ENCODE assay signal across 14 cellular contexts in genomic region chr19:8449830-8450229, GRCh38. TPM values are rescaled to one million over a fixed set of nuclear protein-coding genes. Genes with fewer than 3 reads are reported as not detected.
A peak's percentile ranks its signal among the peaks of the same experiment; 100 is the strongest.
DNase-seq lines count a peak whose midpoint lies in the region; ATAC-seq and TF ChIP-seq lines count a peak whose summit lies in the region.
"Had no signal": no experiment of that assay in that cellular context is flagged by ENCODE, and none has a peak within 500 bp of the region (broad histone marks: within the 10 kb centered on the region; RNA-seq: fewer than 3 reads in every experiment).

No MANE protein-coding gene starts in this region.

- no peaks in the 10 kb centered on the region for H3K9me3 ChIP-seq in suprapubic skin
- H3K9me3 ChIP-seq: thoracic aorta had no signal

- H3K27me3 ChIP-seq in suprapubic skin, result no peaks in the 10 kb centered on the region
- H3K27me3 ChIP-seq: cardiac muscle cell had no signal

- H3K27ac ChIP-seq in suprapubic skin, result peak overlapping the region; percentile 12
- H3K27ac ChIP-seq: thoracic aorta had no signal

- TF ChIP-seq EP300 in suprapubic skin (IDR thresholded peaks at IDR 0.05), result no peak

- in situ Hi-C loops in G401 (cut with HindIII; ENCODE audit: low sequenced_read_pairs), result loop anchor here (10.0 kb wide), 1 partner anchor 75 kb away; no protein-coding TSS in a partner anchor

- no peaks in the 10 kb centered on the region for H3K9me3 Mint-ChIP-seq in activated naive CD4-positive, alpha-beta T cell treated with anti-CD3 and anti-CD28 coated beads, Interleukin-2, amount 50 U/mL, for 24 hours
- H3K9me3 Mint-ChIP-seq in activated naive CD4-positive, alpha-beta T cell treated with anti-CD3 and anti-CD28 coated beads, Interleukin-2, amount 10 ng/mL, durations not matched to agents 7 days and 5 days, result no peaks in the 10 kb centered on the region
- H3K9me3 Mint-ChIP-seq in activated T-helper 17 cell treated with anti-CD3 and anti-CD28 coated beads, Interleukin-2, amount 50 U/mL, for 72 hours, result no peaks in the 10 kb centered on the region
- H3K9me3 Mint-ChIP-seq in immature natural killer cell, result no peaks in the 10 kb centered on the region

- no peak for TF ChIP-seq POLR2A in suprapubic skin (IDR thresholded peaks at IDR 0.05)

- no peak overlapping the region for H3K27ac Mint-ChIP-seq in activated naive CD4-positive, alpha-beta T cell treated with anti-CD3 and anti-CD28 coated beads, Interleukin-2, amount 50 U/mL, for 24 hours
- no peak overlapping the region for H3K27ac Mint-ChIP-seq in activated naive CD4-positive, alpha-beta T cell treated with anti-CD3 and anti-CD28 coated beads, Interleukin-2, amount 10 ng/mL, durations not matched to agents 7 days and 5 days
- no peak overlapping the region for H3K27ac Mint-ChIP-seq in activated T-helper 17 cell treated with anti-CD3 and anti-CD28 coated beads, Interleukin-2, amount 50 U/mL, for 72 hours
- H3K27ac Mint-ChIP-seq in immature natural killer cell, result peak overlapping the region in 5 of 6 donors; percentile 17 to 77 (median 57)

- no peak overlapping the region for H3K4me3 ChIP-seq in suprapubic skin
- H3K4me3 ChIP-seq: cardiac muscle cell, thoracic aorta had no signal

- CTCF ChIA-PET in activated naive CD4-positive, alpha-beta T cell treated with anti-CD3 and anti-CD28 coated beads, Interleukin-2, amount 10 ng/mL, durations not matched to agents 7 days and 5 days (lab: Charles Lee), result interaction anchor here (1.3 kb wide), 2 partner anchors 24 to 130 kb away, joined by 3 to 4 read pairs; no protein-coding TSS in a partner anchor

- H3K36me3 ChIP-seq in suprapubic skin, result peaks cover under 1% of the 10 kb centered on the region
- H3K36me3 ChIP-seq: thoracic aorta had no signal

- TF ChIP-seq CTCF in suprapubic skin (IDR thresholded peaks at IDR 0.05), result no peak

- peaks cover 77% of the 10 kb centered on the region for H3K4me1 Mint-ChIP-seq in activated naive CD4-positive, alpha-beta T cell treated with anti-CD3 and anti-CD28 coated beads, Interleukin-2, amount 50 U/mL, for 24 hours
- peaks cover 74% of the 10 kb centered on the region for H3K4me1 Mint-ChIP-seq in activated naive CD4-positive, alpha-beta T cell treated with anti-CD3 and anti-CD28 coated beads, Interleukin-2, amount 10 ng/mL, durations not matched to agents 7 days and 5 days
- peaks cover 44% of the 10 kb centered on the region for H3K4me1 Mint-ChIP-seq in activated T-helper 17 cell treated with anti-CD3 and anti-CD28 coated beads, Interleukin-2, amount 50 U/mL, for 72 hours
- H3K4me1 Mint-ChIP-seq in immature natural killer cell, result peaks cover 79 to 88% of the 10 kb centered on the region in 2 donors

- H3K36me3 Mint-ChIP-seq in activated naive CD4-positive, alpha-beta T cell treated with anti-CD3 and anti-CD28 coated beads, Interleukin-2, amount 50 U/mL, for 24 hours, result peaks cover 8% of the 10 kb centered on the region
- peaks cover 47% of the 10 kb centered on the region for H3K36me3 Mint-ChIP-seq in activated naive CD4-positive, alpha-beta T cell treated with anti-CD3 and anti-CD28 coated beads, Interleukin-2, amount 10 ng/mL, durations not matched to agents 7 days and 5 days
- H3K36me3 Mint-ChIP-seq in activated T-helper 17 cell treated with anti-CD3 and anti-CD28 coated beads, Interleukin-2, amount 50 U/mL, for 72 hours (ENCODE audit: low read depth), result peaks cover 87% of the 10 kb centered on the region
- peaks cover 3 to 5% (median 4%) of the 10 kb centered on the region in 3 donors for H3K36me3 Mint-ChIP-seq in immature natural killer cell

- H3K4me1 ChIP-seq in suprapubic skin, result peaks cover 87% of the 10 kb centered on the region

- peak; percentile 35 for ATAC-seq in activated T-helper 17 cell treated with anti-CD3 and anti-CD28 coated beads, Interleukin-2, amount 50 U/mL, for 72 hours (replicated peaks)
- no peak for ATAC-seq in HG02973 (IDR thresholded peaks at IDR 0.05; ENCODE audit: unreplicated experiment)
- ATAC-seq: left colon had no signal

- no peaks in the 10 kb centered on the region for H3K27me3 Mint-ChIP-seq in activated naive CD4-positive, alpha-beta T cell treated with anti-CD3 and anti-CD28 coated beads, Interleukin-2, amount 50 U/mL, for 24 hours
- peaks cover 1% of the 10 kb centered on the region for H3K27me3 Mint-ChIP-seq in activated naive CD4-positive, alpha-beta T cell treated with anti-CD3 and anti-CD28 coated beads, Interleukin-2, amount 10 ng/mL, durations not matched to agents 7 days and 5 days
- no peaks in the 10 kb centered on the region for H3K27me3 Mint-ChIP-seq in activated T-helper 17 cell treated with anti-CD3 and anti-CD28 coated beads, Interleukin-2, amount 50 U/mL, for 72 hours
- H3K27me3 Mint-ChIP-seq in immature natural killer cell (ENCODE audit: low read depth in 3 of 3), result peaks cover under 1 to 7% (median under 1%) of the 10 kb centered on the region in 3 donors

- no peak for DNase-seq in activated naive CD4-positive, alpha-beta T cell treated with anti-CD3 and anti-CD28 coated beads, Interleukin-2, amount 10 ng/mL, durations not matched to agents 7 days and 5 days
- DNase-seq in immature natural killer cell (no peak), suprapubic skin (ENCODE audit: low spot score in 2 of 2) (no peak), G401 (ENCODE audit: low spot score) (no peak), NCI-H82 (lab: John Stamatoyannopoulos, UW) (no peak)
- DNase-seq: KBM-7, left colon, NCI-H2029 treated with DMSO at 0.1 percent for 48 hours had no signal

- H3K4me3 Mint-ChIP-seq in activated naive CD4-positive, alpha-beta T cell treated with anti-CD3 and anti-CD28 coated beads, Interleukin-2, amount 50 U/mL, for 24 hours, result peak overlapping the region; percentile 36
- no peak overlapping the region for H3K4me3 Mint-ChIP-seq in activated naive CD4-positive, alpha-beta T cell treated with anti-CD3 and anti-CD28 coated beads, Interleukin-2, amount 10 ng/mL, durations not matched to agents 7 days and 5 days
- peak overlapping the region; percentile 65 for H3K4me3 Mint-ChIP-seq in activated T-helper 17 cell treated with anti-CD3 and anti-CD28 coated beads, Interleukin-2, amount 50 U/mL, for 72 hours
- H3K4me3 Mint-ChIP-seq in immature natural killer cell, result peak overlapping the region in 2 of 5 donors; percentile 6 to 27

- WGBS in suprapubic skin, result 64% methylated on average over 7 of the region's 8 CpGs

RNA-seq across cellular contexts. Expression of gene HNRNPM, which starts 5.1 kb away (rescaled TPM):
- 100 to 1,000 TPM; 155 to 289 TPM for total RNA-seq in activated T-helper 17 cell treated with anti-CD3 and anti-CD28 coated beads, Interleukin-2, amount 50 U/mL, for 72 hours
- polyA plus RNA-seq in immature natural killer cell, result 100 to 1,000 TPM; 163 to 287 (median 209) TPM
- 100 to 1,000 TPM in 3 of 4 donors, 10 to 100 TPM in 1; 85.5 to 128 (median 121) TPM for total RNA-seq in suprapubic skin
- 101 and 123 TPM in 2 replicates for total RNA-seq in G401 (2014; rRNA removed; shearing (Covaris generic))

RNA-seq across cellular contexts. Expression of gene MARCHF2, which starts 36.7 kb away (rescaled TPM):
- 10 to 100 TPM; 10.6 to 15.5 TPM for total RNA-seq in activated T-helper 17 cell treated with anti-CD3 and anti-CD28 coated beads, Interleukin-2, amount 50 U/mL, for 72 hours
- polyA plus RNA-seq in immature natural killer cell, result 10 to 100 TPM; 43.9 to 71.4 (median 59.4) TPM
- 10 to 100 TPM; 47.4 to 99.0 (median 90.8) TPM for total RNA-seq in suprapubic skin
- total RNA-seq in G401 (2014; rRNA removed; shearing (Covaris generic)), result 45.4 and 49.0 TPM in 2 replicates

RNA-seq across cellular contexts. Expression of gene PRAM1, which starts 52.6 kb away (rescaled TPM):
- 1 to 10 TPM; 1.1 to 2.9 TPM for total RNA-seq in activated T-helper 17 cell treated with anti-CD3 and anti-CD28 coated beads, Interleukin-2, amount 50 U/mL, for 72 hours
- polyA plus RNA-seq in immature natural killer cell, result 1 to 10 TPM; 1.9 to 3.7 (median 2.5) TPM
- total RNA-seq in suprapubic skin, result 1 to 10 TPM in 1 of 4 donors, under 1 TPM in 2, not detected in 1; 0.25 to 2.3 (median 0.34) TPM
- not detected in 2 replicates for total RNA-seq in G401 (2014; rRNA removed; shearing (Covaris generic))
- total RNA-seq: pulmonary artery endothelial cell had no signal

RNA-seq across cellular contexts. Expression of gene RAB11B, which starts 59.7 kb away (rescaled TPM):
- total RNA-seq in activated T-helper 17 cell treated with anti-CD3 and anti-CD28 coated beads, Interleukin-2, amount 50 U/mL, for 72 hours, result 10 to 100 TPM; 79.0 to 81.1 TPM
- 100 to 1,000 TPM in 1 of 3 donors, 10 to 100 TPM in 2; 38.1 to 106 (median 53.4) TPM for polyA plus RNA-seq in immature natural killer cell
- 100 to 1,000 TPM in 1 of 4 donors, 10 to 100 TPM in 3; 44.8 to 104 (median 57.8) TPM for total RNA-seq in suprapubic skin
- 30.4 and 39.1 TPM in 2 replicates for total RNA-seq in G401 (2014; rRNA removed; shearing (Covaris generic))

Comparison
In these comparisons a context has a peak if more than half of its experiments do, and no peak if none do; other contexts are left out.
1. H3K27ac Mint-ChIP-seq: peak in immature natural killer cell (5 of 6); none in activated naive CD4-positive, alpha-beta T cell treated with anti-CD3 and anti-CD28 coated beads, Interleukin-2, amount 50 U/mL, for 24 hours (single experiment), activated naive CD4-positive, alpha-beta T cell treated with anti-CD3 and anti-CD28 coated beads, Interleukin-2, amount 10 ng/mL, durations not matched to agents 7 days and 5 days (single experiment) and activated T-helper 17 cell treated with anti-CD3 and anti-CD28 coated beads, Interleukin-2, amount 50 U/mL, for 72 hours (single experiment).